ENCODE assay signal across 1 cellular context in the genomic region with DNA sequence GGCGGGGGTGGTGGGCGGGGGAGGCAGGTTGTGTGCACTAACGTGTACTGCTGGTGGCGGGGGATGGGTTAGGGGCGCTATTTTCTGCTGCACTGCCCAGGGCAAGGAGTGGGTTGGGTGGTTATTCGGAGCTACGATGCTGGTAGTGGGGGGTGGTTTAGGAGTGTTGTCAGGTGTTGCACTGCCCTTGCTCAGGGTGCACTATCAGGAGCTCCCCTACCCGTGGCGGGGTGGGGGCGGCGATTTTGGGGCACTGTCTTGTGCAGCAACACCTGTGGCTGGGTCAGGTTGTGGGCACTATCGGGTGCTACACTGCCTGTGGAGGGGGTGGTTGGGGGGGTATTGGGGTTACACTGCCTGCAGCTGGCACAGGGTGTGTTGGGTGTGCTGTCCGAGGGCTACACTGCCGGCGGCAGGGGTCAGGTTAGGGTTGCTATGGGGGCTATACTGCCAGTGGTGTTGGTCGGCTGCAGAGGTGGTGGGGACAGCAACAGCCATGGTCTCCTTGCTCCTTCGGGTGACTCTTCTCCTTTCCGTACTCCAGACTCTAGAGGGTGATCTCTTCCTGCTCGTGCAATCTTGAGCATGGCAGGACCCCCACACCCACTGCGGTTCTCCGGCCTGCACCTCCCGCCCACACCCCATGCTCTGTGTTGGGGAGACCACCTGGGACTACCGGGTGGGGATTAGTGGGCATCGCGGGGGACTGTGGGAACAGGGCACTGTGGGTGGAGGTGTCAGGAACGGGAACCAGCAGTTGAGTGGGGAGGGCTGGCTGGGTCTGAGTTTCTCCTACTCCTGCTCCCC. TPM values are rescaled to one million over a fixed set of nuclear protein-coding genes. Genes with fewer than 3 reads are reported as not detected.
"Had no signal": no experiment of that assay in that cellular context is flagged by ENCODE, and none has a peak within 500 bp of the region (broad histone marks: within the 10 kb centered on the region; RNA-seq: fewer than 3 reads in every experiment).

No MANE protein-coding gene starts in this region.

RNA-seq across cellular contexts. Expression of a gene that starts 16.5 kb away (rescaled TPM):
- polyA plus RNA-seq: naive thymus-derived CD4-positive, alpha-beta T cell had no signal
